ENCODE assay signal across 13 cellular contexts in genomic region chr3:63295806-63296205, GRCh38. TPM values are rescaled to one million over a fixed set of nuclear protein-coding genes. Genes with fewer than 3 reads are reported as not detected.
A peak's percentile ranks its signal among the peaks of the same experiment; 100 is the strongest.
DNase-seq lines count a peak whose midpoint lies in the region; ATAC-seq and TF ChIP-seq lines count a peak whose summit lies in the region.
"Had no signal": no experiment of that assay in that cellular context is flagged by ENCODE, and none has a peak within 500 bp of the region (broad histone marks: within the 10 kb centered on the region; RNA-seq: fewer than 3 reads in every experiment).

No MANE protein-coding gene starts in this region.

- H3K4me1 ChIP-seq in heart right ventricle = no peaks in the 10 kb centered on the region

- H3K36me3 Mint-ChIP-seq in mesothelial cell of epicardium = peaks cover 3% of the 10 kb centered on the region
- no peaks in the 10 kb centered on the region for H3K36me3 Mint-ChIP-seq in activated CD4-positive, alpha-beta T cell treated with anti-CD3 and anti-CD28 coated beads for 36 hours (ENCODE audit: low read depth)
- H3K36me3 Mint-ChIP-seq: CD4-positive, alpha-beta memory T cell had no signal

- no peak for TF ChIP-seq CTCF in mesothelial cell of epicardium (IDR thresholded peaks at IDR 0.05; ENCODE audit: unreplicated experiment)
- no peak for TF ChIP-seq CTCF in heart right ventricle (IDR thresholded peaks at IDR 0.05)

- no peak overlapping the region for H3K4me3 Mint-ChIP-seq in mesothelial cell of epicardium
- no peak overlapping the region for H3K4me3 Mint-ChIP-seq in activated CD4-positive, alpha-beta T cell treated with anti-CD3 and anti-CD28 coated beads for 36 hours
- H3K4me3 Mint-ChIP-seq: CD4-positive, alpha-beta memory T cell; GM23338 had no signal

- peaks cover 0 to 9% (median 0%) of the 10 kb centered on the region in 11 donors for H3K9me3 ChIP-seq in heart right ventricle
- H3K9me3 ChIP-seq: BE2C had no signal

- CTCF ChIA-PET in HEK293T (lab: Yijun Ruan, JAX) = no interaction called here
- CTCF ChIA-PET in activated CD4-positive, alpha-beta T cell treated with anti-CD3 and anti-CD28 coated beads for 36 hours (lab: Charles Lee) = no interaction called here

- H3K27me3 Mint-ChIP-seq in mesothelial cell of epicardium (ENCODE audit: low read depth) = no peaks in the 10 kb centered on the region
- H3K27me3 Mint-ChIP-seq in activated CD4-positive, alpha-beta T cell treated with anti-CD3 and anti-CD28 coated beads for 36 hours = no peaks in the 10 kb centered on the region

- H3K9me3 Mint-ChIP-seq in mesothelial cell of epicardium = peaks cover 5% of the 10 kb centered on the region
- H3K9me3 Mint-ChIP-seq in activated CD4-positive, alpha-beta T cell treated with anti-CD3 and anti-CD28 coated beads for 36 hours (ENCODE audit: low read depth) = no peaks in the 10 kb centered on the region

- no peak for ATAC-seq in activated CD4-positive, alpha-beta T cell treated with anti-CD3 and anti-CD28 coated beads for 36 hours
- ATAC-seq in GM21390 (IDR thresholded peaks at IDR 0.05; ENCODE audit: unreplicated experiment) (no peak), heart right ventricle (no peak)
- ATAC-seq: GM23338 had no signal

- H3K27ac Mint-ChIP-seq in mesothelial cell of epicardium = peak overlapping the region; percentile 81
- H3K27ac Mint-ChIP-seq in activated CD4-positive, alpha-beta T cell treated with anti-CD3 and anti-CD28 coated beads for 36 hours = no peak overlapping the region
- H3K27ac Mint-ChIP-seq: CD4-positive, alpha-beta memory T cell; GM23338 had no signal

- H3K4me1 Mint-ChIP-seq in mesothelial cell of epicardium = peaks cover 11% of the 10 kb centered on the region
- H3K4me1 Mint-ChIP-seq in activated CD4-positive, alpha-beta T cell treated with anti-CD3 and anti-CD28 coated beads for 36 hours = no peaks in the 10 kb centered on the region
- H3K4me1 Mint-ChIP-seq: CD4-positive, alpha-beta memory T cell had no signal

- H3K36me3 ChIP-seq in heart right ventricle = no peaks in the 10 kb centered on the region
- H3K36me3 ChIP-seq: BE2C had no signal

- no peak overlapping the region for H3K27ac ChIP-seq in heart right ventricle
- H3K27ac ChIP-seq: C4-2B had no signal

- H3K4me3 ChIP-seq in heart right ventricle = no peak overlapping the region
- H3K4me3 ChIP-seq: GM23338 had no signal

- POLR2A ChIA-PET in HEK293T (lab: Yijun Ruan, JAX) = no interaction called here
- POLR2A ChIA-PET in activated CD4-positive, alpha-beta T cell treated with anti-CD3 and anti-CD28 coated beads for 36 hours (lab: Charles Lee) = no interaction called here

- DNase-seq in NCI-H69 (lab: John Stamatoyannopoulos, UW) = peak; percentile 39
- DNase-seq in cerebellar cortex (ENCODE audit: low spot score) = peak; percentile 93
- DNase-seq in mesothelial cell of epicardium (ENCODE audit: low spot score in 2 of 2, unreplicated experiment in 2 of 2) = no peak
- no peak for DNase-seq in HEK293T (ENCODE audit: extremely low spot score)
- DNase-seq in activated CD4-positive, alpha-beta T cell treated with anti-CD3 and anti-CD28 coated beads for 36 hours = no peak
- DNase-seq in heart right ventricle = no peak
- DNase-seq: BE2C; CD4-positive, alpha-beta memory T cell; DMS53; H7 had no signal

- intact Hi-C loops in activated CD4-positive, alpha-beta T cell treated with anti-CD3 and anti-CD28 coated beads for 36 hours (cut with DNase I, micrococcal nuclease) = no loop called here
- intact Hi-C loops in heart right ventricle (cut with DNase I) = loop anchor here in 1 of 10 donors (5.0 kb wide), 1 partner anchor 889 kb away; no protein-coding TSS in a partner anchor

- H3K27me3 ChIP-seq in heart right ventricle = no peaks in the 10 kb centered on the region
- H3K27me3 ChIP-seq: BE2C had no signal

TF ChIP-seq in HEK293T, 16 proteins besides CTCF, POLR2A, EP300 and RAD21:
- TF ChIP-seq PKNOX1 (IDR thresholded peaks at IDR 0.05) = no peak
- no peak for TF ChIP-seq CTBP1 (IDR thresholded peaks at IDR 0.05; ENCODE audit: borderline replicate concordance)
- TF ChIP-seq HDGF (IDR thresholded peaks at IDR 0.05; ENCODE audit: borderline replicate concordance) = no peak
- no peak for TF ChIP-seq ARNT (IDR thresholded peaks at IDR 0.05)
- no peak for TF ChIP-seq FOXM1 (IDR thresholded peaks at IDR 0.05; ENCODE audit: borderline replicate concordance)
- TF ChIP-seq NFRKB (IDR thresholded peaks at IDR 0.05) = no peak
- no peak for TF ChIP-seq ZNF384 (IDR thresholded peaks at IDR 0.05)
- no peak for TF ChIP-seq SUZ12 (IDR thresholded peaks at IDR 0.05)
- no peak for TF ChIP-seq L3MBTL2 (conservative IDR thresholded peaks at IDR 0.05)
- TF ChIP-seq BHLHE40 (IDR thresholded peaks at IDR 0.05; ENCODE audit: borderline replicate concordance) = no peak

RNA-seq across cellular contexts. Expression of gene SYNPR, which starts 17.7 kb away (rescaled TPM):
- total RNA-seq in mesothelial cell of epicardium (3.7 to 3.8 TPM (median 3.7 TPM) in 3 replicates), heart right ventricle (under 1 TPM in 4 of 10 donors, not detected in 6; 0.42 to 0.71 (median 0.43) TPM)
- total RNA-seq in activated CD4-positive, alpha-beta T cell treated with anti-CD3 and anti-CD28 coated beads for 36 hours = not detected
- polyA plus RNA-seq in heart right ventricle = under 1 TPM in 1 of 2 donors, not detected in 1; 0.01 TPM
- total RNA-seq: CD4-positive, alpha-beta memory T cell had no signal
- polyA plus RNA-seq: CD4-positive, alpha-beta memory T cell had no signal

Comparison
In these comparisons a context has a peak if more than half of its experiments do, and no peak if none do; other contexts are left out.
1. DNase-seq: peak in NCI-H69 (single experiment) and cerebellar cortex (single experiment); none in mesothelial cell of epicardium (0 of 2), HEK293T (single experiment), activated CD4-positive, alpha-beta T cell treated with anti-CD3 and anti-CD28 coated beads for 36 hours (single experiment) and heart right ventricle (0 of 2).